ENCODE assay signal across 15 cellular contexts in genomic region chr2:134362152-134362653, GRCh38.
A peak's percentile ranks its signal among the peaks of the same experiment; 100 is the strongest.
DNase-seq lines count a peak whose midpoint lies in the region; ATAC-seq, FAIRE-seq and TF ChIP-seq lines count a peak whose summit lies in the region.
"Had no signal": no experiment of that assay in that cellular context is flagged by ENCODE, and none has a peak within 500 bp of the region (broad histone marks: within the 10 kb centered on the region; RNA-seq: fewer than 3 reads in every experiment).

No MANE protein-coding gene starts in this region.

- no peaks in the 10 kb centered on the region for H3K9me3 Mint-ChIP-seq in activated CD8-positive, alpha-beta T cell treated with anti-CD3 and anti-CD28 coated beads, Interleukin-2, amount 10 ng/mL, durations not matched to agents 7 days and 5 days (ENCODE audit: insufficient read depth)
- no peaks in the 10 kb centered on the region for H3K9me3 Mint-ChIP-seq in activated CD8-positive, alpha-beta T cell treated with anti-CD3 and anti-CD28 coated beads for 36 hours
- H3K9me3 Mint-ChIP-seq in naive B cell, result no peaks in the 10 kb centered on the region
- H3K9me3 Mint-ChIP-seq in naive thymus-derived CD4-positive, alpha-beta T cell, result no peaks in the 10 kb centered on the region
- H3K9me3 Mint-ChIP-seq: CD14-positive monocyte had no signal

- peak overlapping the region; percentile 13 for H3K27ac Mint-ChIP-seq in activated CD8-positive, alpha-beta T cell treated with anti-CD3 and anti-CD28 coated beads, Interleukin-2, amount 10 ng/mL, durations not matched to agents 7 days and 5 days
- H3K27ac Mint-ChIP-seq in activated CD8-positive, alpha-beta T cell treated with anti-CD3 and anti-CD28 coated beads for 36 hours, result no peak overlapping the region
- peak overlapping the region in 5 of 6 donors; percentile 22 to 82 (median 68) for H3K27ac Mint-ChIP-seq in naive B cell
- peak overlapping the region in 1 of 9 donors; percentile 3 for H3K27ac Mint-ChIP-seq in naive thymus-derived CD4-positive, alpha-beta T cell

- H3K27me3 Mint-ChIP-seq in activated CD8-positive, alpha-beta T cell treated with anti-CD3 and anti-CD28 coated beads, Interleukin-2, amount 10 ng/mL, durations not matched to agents 7 days and 5 days (ENCODE audit: low read depth), result no peaks in the 10 kb centered on the region
- H3K27me3 Mint-ChIP-seq in activated CD8-positive, alpha-beta T cell treated with anti-CD3 and anti-CD28 coated beads for 36 hours, result no peaks in the 10 kb centered on the region
- no peaks in the 10 kb centered on the region for H3K27me3 Mint-ChIP-seq in naive B cell
- no peaks in the 10 kb centered on the region for H3K27me3 Mint-ChIP-seq in naive thymus-derived CD4-positive, alpha-beta T cell

- CTCF ChIA-PET in activated CD8-positive, alpha-beta T cell treated with anti-CD3 and anti-CD28 coated beads, Interleukin-2, amount 10 ng/mL, durations not matched to agents 7 days and 5 days (lab: Charles Lee), result interaction anchor here (0.6 kb wide), 1 partner anchor 25 kb away, joined by 3 read pairs; no protein-coding TSS in a partner anchor
- CTCF ChIA-PET in activated CD8-positive, alpha-beta T cell treated with anti-CD3 and anti-CD28 coated beads for 36 hours (lab: Charles Lee), result interaction anchor here (1.6 kb wide), 2 partner anchors 16 to 50 kb away, joined by 4 to 7 read pairs; no protein-coding TSS in a partner anchor
- CTCF ChIA-PET in naive thymus-derived CD4-positive, alpha-beta T cell (lab: Charles Lee), result interaction anchor here (0.5 kb wide), 1 partner anchor 246 kb away, joined by 6 read pairs; no protein-coding TSS in a partner anchor

- peaks cover 0 to 9% of the 10 kb centered on the region in 2 donors for H3K4me1 ChIP-seq in naive thymus-derived CD4-positive, alpha-beta T cell (ENCODE audit: control insufficient read depth in 2 of 2, insufficient read depth in 2 of 2, low read length in 2 of 2)

- POLR2A ChIA-PET in activated CD8-positive, alpha-beta T cell treated with anti-CD3 and anti-CD28 coated beads, Interleukin-2, amount 10 ng/mL, durations not matched to agents 7 days and 5 days (lab: Charles Lee), result no interaction called here
- POLR2A ChIA-PET in activated CD8-positive, alpha-beta T cell treated with anti-CD3 and anti-CD28 coated beads for 36 hours (lab: Charles Lee), result no interaction called here
- POLR2A ChIA-PET in naive thymus-derived CD4-positive, alpha-beta T cell (lab: Charles Lee), result no interaction called here

- no peaks in the 10 kb centered on the region for H3K9me3 ChIP-seq in naive thymus-derived CD4-positive, alpha-beta T cell (ENCODE audit: control insufficient read depth in 2 of 3, low read length in 3 of 3)
- H3K9me3 ChIP-seq: MG63 had no signal

- no peak for TF ChIP-seq POLR2A in H54 (IDR thresholded peaks at IDR 0.05; ENCODE audit: low read depth, low read length)

- no peak overlapping the region for H3K4me3 Mint-ChIP-seq in activated CD8-positive, alpha-beta T cell treated with anti-CD3 and anti-CD28 coated beads, Interleukin-2, amount 10 ng/mL, durations not matched to agents 7 days and 5 days
- no peak overlapping the region for H3K4me3 Mint-ChIP-seq in activated CD8-positive, alpha-beta T cell treated with anti-CD3 and anti-CD28 coated beads for 36 hours
- no peak overlapping the region for H3K4me3 Mint-ChIP-seq in naive B cell
- no peak overlapping the region for H3K4me3 Mint-ChIP-seq in naive thymus-derived CD4-positive, alpha-beta T cell
- H3K4me3 Mint-ChIP-seq: CD14-positive monocyte had no signal

- no peak for TF ChIP-seq CTCF in activated CD8-positive, alpha-beta T cell treated with anti-CD3 and anti-CD28 coated beads for 36 hours (IDR thresholded peaks at IDR 0.05)

- peaks cover 25% of the 10 kb centered on the region for H3K36me3 Mint-ChIP-seq in activated CD8-positive, alpha-beta T cell treated with anti-CD3 and anti-CD28 coated beads, Interleukin-2, amount 10 ng/mL, durations not matched to agents 7 days and 5 days (ENCODE audit: low read depth)
- H3K36me3 Mint-ChIP-seq in activated CD8-positive, alpha-beta T cell treated with anti-CD3 and anti-CD28 coated beads for 36 hours (ENCODE audit: low read depth), result peaks cover 20% of the 10 kb centered on the region
- H3K36me3 Mint-ChIP-seq in naive B cell, result peaks cover 0 to 27% of the 10 kb centered on the region in 2 donors
- peaks cover 3 to 76% (median 32%) of the 10 kb centered on the region in 5 donors for H3K36me3 Mint-ChIP-seq in naive thymus-derived CD4-positive, alpha-beta T cell

- H3K27ac ChIP-seq in naive thymus-derived CD4-positive, alpha-beta T cell (ENCODE audit: low read depth, low read length), result no peak overlapping the region
- H3K27ac ChIP-seq: GM23248 had no signal

- H3K36me3 ChIP-seq in naive thymus-derived CD4-positive, alpha-beta T cell (ENCODE audit: control insufficient read depth in 2 of 3, insufficient read depth in 3 of 3, low read length in 3 of 3), result peaks cover 4 to 20% (median 4%) of the 10 kb centered on the region in 3 experiments
- H3K36me3 ChIP-seq: MG63 had no signal

- no peak overlapping the region for H3K4me3 ChIP-seq in naive thymus-derived CD4-positive, alpha-beta T cell (ENCODE audit: low read length)
- H3K4me3 ChIP-seq: GM23248, MG63 had no signal

- no peak for FAIRE-seq in H54 (lab: Jason Lieb, UNC)

- H3K4me1 Mint-ChIP-seq in activated CD8-positive, alpha-beta T cell treated with anti-CD3 and anti-CD28 coated beads, Interleukin-2, amount 10 ng/mL, durations not matched to agents 7 days and 5 days (ENCODE audit: low read depth), result peaks cover 11% of the 10 kb centered on the region
- peaks cover 9% of the 10 kb centered on the region for H3K4me1 Mint-ChIP-seq in activated CD8-positive, alpha-beta T cell treated with anti-CD3 and anti-CD28 coated beads for 36 hours (ENCODE audit: low read depth)
- peaks cover 12 to 26% (median 15%) of the 10 kb centered on the region in 3 donors for H3K4me1 Mint-ChIP-seq in naive B cell
- H3K4me1 Mint-ChIP-seq in naive thymus-derived CD4-positive, alpha-beta T cell, result peaks cover 5 to 25% (median 19%) of the 10 kb centered on the region in 7 donors
- H3K4me1 Mint-ChIP-seq: CD14-positive monocyte had no signal

- intact Hi-C loops in activated CD8-positive, alpha-beta T cell treated with anti-CD3 and anti-CD28 coated beads for 36 hours (cut with micrococcal nuclease), result no loop called here
- intact Hi-C loops in naive thymus-derived CD4-positive, alpha-beta T cell (cut with micrococcal nuclease), result no loop called here

- no peak for ATAC-seq in activated CD8-positive, alpha-beta T cell treated with anti-CD3 and anti-CD28 coated beads, Interleukin-2, amount 10 ng/mL, durations not matched to agents 7 days and 5 days
- no peak for ATAC-seq in activated CD8-positive, alpha-beta T cell treated with anti-CD3 and anti-CD28 coated beads for 36 hours
- no peak for ATAC-seq in naive B cell (ENCODE audit: low read depth in 2 of 2)
- ATAC-seq in naive thymus-derived CD4-positive, alpha-beta T cell, result no peak

- DNase-seq in activated CD8-positive, alpha-beta T cell treated with anti-CD3 and anti-CD28 coated beads, Interleukin-2, amount 10 ng/mL, durations not matched to agents 7 days and 5 days, result no peak
- no peak for DNase-seq in activated CD8-positive, alpha-beta T cell treated with anti-CD3 and anti-CD28 coated beads for 36 hours
- DNase-seq in DMS79 treated with DMSO at 0.1 percent for 48 hours (lab: John Stamatoyannopoulos, UW) (peak; percentile 49), SW480 (ENCODE audit: low spot score) (peak; percentile 71), naive B cell (no peak), H54 (ENCODE audit: insufficient read length, low spot score) (no peak), HPDE6-E6E7 (ENCODE audit: extremely low spot score) (no peak)
- no peak for DNase-seq in naive thymus-derived CD4-positive, alpha-beta T cell
- DNase-seq: Calu3, GM23248, KG1, MG63, NCI-H1694 treated with DMSO at 0.1 percent for 48 hours, RPMI8226 had no signal

- H3K27me3 ChIP-seq in naive thymus-derived CD4-positive, alpha-beta T cell (ENCODE audit: control insufficient read depth in 2 of 2, insufficient read depth in 2 of 2, low read length in 2 of 2), result no peaks in the 10 kb centered on the region
- H3K27me3 ChIP-seq: MG63 had no signal

Comparison
In these comparisons a context has a peak if more than half of its experiments do, and no peak if none do; other contexts are left out.
1. DNase-seq: peak in DMS79 treated with DMSO at 0.1 percent for 48 hours (single experiment) and SW480 (single experiment); none in activated CD8-positive, alpha-beta T cell treated with anti-CD3 and anti-CD28 coated beads, Interleukin-2, amount 10 ng/mL, durations not matched to agents 7 days and 5 days (single experiment), activated CD8-positive, alpha-beta T cell treated with anti-CD3 and anti-CD28 coated beads for 36 hours (single experiment), naive B cell (single experiment), naive thymus-derived CD4-positive, alpha-beta T cell (0 of 9), H54 (single experiment) and HPDE6-E6E7 (single experiment).